8 cellular contexts compared by ENCODE assay signal in genomic region chr11:76810151-76810853, GRCh38. TPM values are rescaled to one million over a fixed set of nuclear protein-coding genes. Genes with fewer than 3 reads are reported as not detected.
DNase-seq lines count a peak whose midpoint lies in the region; ATAC-seq and TF ChIP-seq lines count a peak whose summit lies in the region.

No MANE protein-coding gene starts in this region.

- intact Hi-C loops in Panc1 (cut with micrococcal nuclease; ENCODE audit: unreplicated experiment): no loop called here
- intact Hi-C loops in MCF 10A (cut with micrococcal nuclease): loop anchor here (1.0 kb wide), 1 partner anchor 51 kb away; no protein-coding TSS in a partner anchor
- intact Hi-C loops in uterus (cut with DNase I; ENCODE audit: low total_unique reads): no loop called here

- H3K9me3 ChIP-seq in Panc1 (ENCODE audit: control insufficient read depth, insufficient read depth, low read depth, low read length) (peaks cover 12% of the 10 kb centered on the region; the same call in 1 of the 2 replicates), uterus (no peaks in the 10 kb centered on the region)

- no peak for TF ChIP-seq POLR2A in uterus (IDR thresholded peaks at IDR 0.05)

- TF ChIP-seq CTCF in Panc1 (IDR thresholded peaks at IDR 0.05) (peak; percentile 80), MCF 10A (IDR thresholded peaks at IDR 0.05; ENCODE audit: unreplicated experiment) (peak; percentile 53), uterus (IDR thresholded peaks at IDR 0.05) (peak; percentile 16 to 69 (median 38))

- ATAC-seq in Panc1 (no peak), memory B cell (ENCODE audit: low read depth) (no peak), HG03280 (IDR thresholded peaks at IDR 0.05; ENCODE audit: unreplicated experiment) (no peak)

- H3K36me3 Mint-ChIP-seq in MCF 10A (ENCODE audit: insufficient read depth, unreplicated experiment): no peaks in the 10 kb centered on the region
- peaks cover 1% of the 10 kb centered on the region for H3K36me3 Mint-ChIP-seq in memory B cell

- H3K27ac ChIP-seq in Panc1 (ENCODE audit: low read length): no peak overlapping the region
- peak overlapping the region in 1 of 2 donors; percentile 29 for H3K27ac ChIP-seq in uterus

- CTCF ChIA-PET in Panc1 (lab: Charles Lee) (interaction anchor here (0.5 to 6.9 kb wide), 2 partner anchors 109 to 112 kb away, joined by 3 to 42 read pairs; no protein-coding TSS in a partner anchor), MCF 10A (lab: Yijun Ruan, JAX) (interaction anchor here (0.6 to 5.9 kb wide), 28 partner anchors 9 to 841 kb away, joined by 3 to 170 read pairs (median 4); no protein-coding TSS in a partner anchor)

- BruUV-seq in Panc1 (replicated peaks; lab: Mats Ljungman, UMichigan): no TSS peak
- BruUV-seq in MCF 10A (replicated peaks; lab: Mats Ljungman, UMichigan): no TSS peak

- H3K4me1 ChIP-seq in Panc1 (ENCODE audit: control insufficient read depth, insufficient read depth, low read length): 0 out of 2 replicates have a peak, but pooled peaks cover 4% of the 10 kb centered on the region
- H3K4me1 ChIP-seq in uterus: no peaks in the 10 kb centered on the region

- H3K36me3 ChIP-seq in Panc1 (ENCODE audit: control insufficient read depth, insufficient read depth, low read length) (no peaks in the 10 kb centered on the region), uterus (no peaks in the 10 kb centered on the region)

- in situ Hi-C loops in Panc1 (cut with HindIII; ENCODE audit: low pct_unique_long_range_greater_than_20kb, low sequenced_read_pairs): no loop called here

- H3K4me3 Mint-ChIP-seq in MCF 10A (ENCODE audit: unreplicated experiment) (no peak overlapping the region), memory B cell (no peak overlapping the region)

- peak; percentile 5 for DNase-seq in DMS79 treated with DMSO at 0.1 percent for 48 hours (lab: John Stamatoyannopoulos, UW)
- DNase-seq in DMS79 (lab: John Stamatoyannopoulos, UW): no peak
- DNase-seq in Panc1 (ENCODE audit: low read depth, low spot score): no peak
- DNase-seq in MCF 10A (ENCODE audit: unreplicated experiment): peak; percentile 78
- DNase-seq in memory B cell (ENCODE audit: low spot score in 2 of 2): no peak
- no peak for DNase-seq in uterus
- no peak for DNase-seq in NCI-H1436 (lab: John Stamatoyannopoulos, UW)

- H3K9me3 Mint-ChIP-seq in MCF 10A (ENCODE audit: unreplicated experiment) (no peaks in the 10 kb centered on the region), memory B cell (peaks cover under 1% of the 10 kb centered on the region)

- H3K4me1 Mint-ChIP-seq in MCF 10A (ENCODE audit: insufficient read depth, unreplicated experiment) (peaks cover 23% of the 10 kb centered on the region), memory B cell (peaks cover 4% of the 10 kb centered on the region)

- POLR2A ChIA-PET in Panc1 (lab: Charles Lee) (no interaction called here), MCF 10A (lab: Yijun Ruan, JAX) (interaction anchor here (0.9 to 2.4 kb wide), 2 partner anchors 108 to 109 kb away, joined by 7 to 11 read pairs; no protein-coding TSS in a partner anchor)

- H3K27me3 Mint-ChIP-seq in MCF 10A (ENCODE audit: insufficient read depth, unreplicated experiment) (no peaks in the 10 kb centered on the region), memory B cell (peaks cover 19% of the 10 kb centered on the region)

- H3K27ac Mint-ChIP-seq in MCF 10A (ENCODE audit: low read depth, unreplicated experiment) (peak overlapping the region; percentile 43), memory B cell (peak overlapping the region; percentile 14)

- H3K27me3 ChIP-seq in Panc1 (ENCODE audit: control insufficient read depth, insufficient read depth, low read length) (no peaks in the 10 kb centered on the region), uterus (no peaks in the 10 kb centered on the region)

- H3K4me3 ChIP-seq in Panc1 (ENCODE audit: low read depth in 2 of 2, low read length in 2 of 2): no peak overlapping the region
- H3K4me3 ChIP-seq in uterus: no peak overlapping the region

RNA-seq across cellular contexts. Expression of gene TSKU, which starts 27.1 kb away (rescaled TPM):
- total RNA-seq in Panc1 (2021; ENCODE audit: unreplicated experiment): 31.4 TPM
- polyA plus RNA-seq in Panc1 (2012; ENCODE audit: insufficient read length): 44.7 TPM
- 18.4 and 20.1 TPM in 2 replicates for total RNA-seq in MCF 10A (2022)
- 100 to 1,000 TPM in 1 of 4 donors, 10 to 100 TPM in 3; 19.4 to 108 (median 27.4) TPM for total RNA-seq in uterus

RNA-seq across cellular contexts. Expression of gene ACER3, which starts 50.4 kb away (rescaled TPM):
- total RNA-seq in Panc1 (2021; ENCODE audit: unreplicated experiment) (41.8 TPM), MCF 10A (2022) (12.7 and 13.8 TPM in 2 replicates), uterus (10 to 100 TPM in 3 of 4 donors, 1 to 10 TPM in 1; 6.5 to 58.9 (median 27.4) TPM)
- polyA plus RNA-seq in Panc1 (2012; ENCODE audit: insufficient read length): 13.2 TPM

Comparison
In these comparisons a context has a peak if more than half of its experiments do, and no peak if none do; other contexts are left out.
1. DNase-seq: peak in DMS79 treated with DMSO at 0.1 percent for 48 hours (single experiment) and MCF 10A (single experiment); none in DMS79 (single experiment), Panc1 (single experiment), memory B cell (0 of 2), uterus (0 of 2) and NCI-H1436 (single experiment).
2. Peak in every context shown above with its lines, with median percentiles within 50 percentile points of each other: CTCF ChIP-seq.